Comparison of ENCODE assay signal across 8 cellular contexts in the genomic region with DNA sequence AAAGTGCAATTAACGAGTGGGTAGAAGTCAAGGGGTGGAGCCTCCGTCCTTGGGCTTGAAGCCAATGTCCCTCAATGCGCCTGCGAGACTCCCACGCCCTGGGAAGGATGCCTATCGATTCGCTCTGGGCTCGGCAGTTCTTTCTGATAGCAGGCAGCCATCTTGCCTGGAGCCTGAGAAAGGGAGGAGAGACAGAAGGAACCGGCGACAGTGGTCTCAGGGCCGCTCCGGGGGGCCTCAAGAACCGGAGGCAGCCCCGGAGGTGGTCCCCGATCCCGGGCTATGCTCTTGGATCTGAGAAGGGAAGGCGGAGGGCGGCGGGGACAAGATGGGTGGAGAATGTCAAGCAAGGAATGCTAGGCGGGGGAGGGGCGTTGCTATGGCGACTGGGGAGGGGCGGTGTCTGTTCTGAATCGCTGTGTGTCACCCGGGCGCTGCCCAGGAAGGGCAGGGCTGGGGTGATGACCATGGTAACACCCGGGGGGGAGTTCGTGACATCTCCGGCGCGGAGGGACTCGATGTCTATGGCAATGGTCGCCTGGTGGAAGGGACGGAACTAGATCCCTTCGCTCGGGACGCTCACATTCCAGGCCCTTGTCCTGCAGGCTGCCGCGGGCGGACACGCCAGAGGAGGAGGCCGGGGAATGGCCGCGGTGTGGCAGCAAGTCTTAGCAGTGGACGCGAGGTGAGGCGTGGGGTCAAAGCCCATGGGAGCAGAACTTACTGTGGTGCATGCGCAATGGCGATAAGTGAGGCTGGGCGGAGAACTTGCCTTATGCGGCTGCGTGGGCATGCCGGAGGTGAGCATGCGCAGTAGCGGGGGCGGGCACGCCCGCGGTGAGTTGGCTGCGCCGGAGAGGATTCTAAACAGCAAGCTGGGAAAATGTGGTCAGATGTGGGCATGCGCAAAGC. TPM values are rescaled to one million over a fixed set of nuclear protein-coding genes. Genes with fewer than 3 reads are reported as not detected.
DNase-seq lines count a peak whose midpoint lies in the region; ATAC-seq and TF ChIP-seq lines count a peak whose summit lies in the region.

A gene (plus strand): TSS at position 140 of the 912 bp plus-strand sequence. CDS start 505 bp downstream, at position 645.

- DNase-seq in AG09319 (ENCODE audit: extremely low read depth, low read depth) (peak; percentile 88), NCI-H524 treated with DMSO at 0.1 percent for 48 hours (lab: John Stamatoyannopoulos, UW) (peak; percentile 76), kidney epithelial cell (ENCODE audit: low read depth) (peak; percentile 76)
- DNase-seq in activated CD4-positive, alpha-beta T cell treated with anti-CD3 and anti-CD28 coated beads for 4 hours = peak; percentile 87 to 89
- DNase-seq in stimulated activated CD4-positive, alpha-beta T cell treated with anti-CD3 and anti-CD28 coated beads, Interleukin-15, amount 100 ng/mL, for 24 hours = peak; percentile 90

- no peak; the same call in 1 of the 2 replicates for TF ChIP-seq CTCF in AG09319 (IDR thresholded peaks at IDR 0.05; ENCODE audit: low read depth, low read length)
- no peak for TF ChIP-seq CTCF in kidney epithelial cell (IDR thresholded peaks at IDR 0.05; ENCODE audit: insufficient read depth, low read length, poor library complexity, severe bottlenecking)

- no peaks in the 10 kb centered on the region for H3K27me3 ChIP-seq in kidney epithelial cell (ENCODE audit: control insufficient read depth, insufficient read depth, low read length)

- H3K36me3 ChIP-seq in kidney epithelial cell (ENCODE audit: control insufficient read depth, insufficient read depth, low read length) = peaks cover 2% of the 10 kb centered on the region

- peak within 1 kb of the TSS; percentile 99 for H3K27ac ChIP-seq in cingulate gyrus (ENCODE audit: low read depth, low read length)

- peak within 1 kb of the TSS; percentile 76 for H3K4me3 ChIP-seq in kidney epithelial cell (ENCODE audit: low read depth, low read length)

- ATAC-seq in GM19043 (IDR thresholded peaks at IDR 0.05; ENCODE audit: low read depth, unreplicated experiment) = peak; percentile 56
- peak; percentile 83 for ATAC-seq in HG03432 (IDR thresholded peaks at IDR 0.05; ENCODE audit: unreplicated experiment)

RNA-seq across cellular contexts. Expression of the gene that starts here (rescaled TPM):
- 117 and 122 TPM in 2 replicates for total RNA-seq in kidney epithelial cell

Comparison
In these comparisons a context has a peak if more than half of its experiments do, and no peak if none do; other contexts are left out.
1. Peak in every context shown above with its lines: DNase-seq, ATAC-seq, H3K4me3 ChIP-seq and H3K27ac ChIP-seq.